19 cellular contexts compared by ENCODE assay signal in genomic region chr14:92570863-92571262, GRCh38. TPM values are rescaled to one million over a fixed set of nuclear protein-coding genes. Genes with fewer than 3 reads are reported as not detected.
A peak's percentile ranks its signal among the peaks of the same experiment; 100 is the strongest.
DNase-seq lines count a peak whose midpoint lies in the region; ATAC-seq, FAIRE-seq and TF ChIP-seq lines count a peak whose summit lies in the region.
"Had no signal": no experiment of that assay in that cellular context is flagged by ENCODE, and none has a peak within 500 bp of the region (broad histone marks: within the 10 kb centered on the region; RNA-seq: fewer than 3 reads in every experiment).

No MANE protein-coding gene starts in this region.

- TF ChIP-seq EP300 in HepG2 (IDR thresholded peaks at IDR 0.05; ENCODE audit: low read depth in 2 of 2, low read length in 2 of 2) (no peak), HepG2 (CRISPR knock-in tag; IDR thresholded peaks at IDR 0.05; ENCODE audit: borderline replicate concordance) (no peak)

- no peak overlapping the region for H3K27ac ChIP-seq in CD8-positive, alpha-beta T cell (ENCODE audit: low read depth, low read length)
- H3K27ac ChIP-seq in HepG2 (ENCODE audit: extremely low read length, insufficient read depth, low read length), result peak overlapping the region; percentile 52
- H3K27ac ChIP-seq in rectal smooth muscle tissue (ENCODE audit: low read depth, low read length), result peak overlapping the region; percentile 73
- H3K27ac ChIP-seq: RWPE1 had no signal

- no peak for FAIRE-seq in HepG2 (lab: Jason Lieb, UNC)

- no peak overlapping the region for H3K4me3 Mint-ChIP-seq in CD8-positive, alpha-beta T cell
- H3K4me3 Mint-ChIP-seq in activated CD8-positive, alpha-beta T cell treated with anti-CD3 and anti-CD28 coated beads for 36 hours, result no peak overlapping the region

- H3K4me2 ChIP-seq in HepG2 (ENCODE audit: low read depth, low read length), result no peak overlapping the region

- peak overlapping the region; percentile 65 for H3K27ac Mint-ChIP-seq in CD8-positive, alpha-beta T cell
- peak overlapping the region; percentile 95 for H3K27ac Mint-ChIP-seq in activated CD8-positive, alpha-beta T cell treated with anti-CD3 and anti-CD28 coated beads for 36 hours

- no peaks in the 10 kb centered on the region for H3K36me3 ChIP-seq in CD8-positive, alpha-beta T cell (ENCODE audit: insufficient read depth, low read length)
- H3K36me3 ChIP-seq in HepG2 (replicated peaks in 1 of 2; ENCODE audit: control insufficient read depth in 1 of 2, insufficient read depth in 2 of 2, low read length in 2 of 2) (peaks cover 3 to 14% of the 10 kb centered on the region in 2 experiments; a peak in 4 of 5 replicates), rectal smooth muscle tissue (ENCODE audit: control insufficient read depth, insufficient read depth, low read length) (no peaks in the 10 kb centered on the region)

- WGBS in HepG2 (ENCODE audit: low lambda C conversion rate), result 61% methylated on average over 5 of the region's 5 CpGs

- intact Hi-C loops in CD8-positive, alpha-beta T cell (cut with DNase I, micrococcal nuclease), result no loop called here
- intact Hi-C loops in activated CD8-positive, alpha-beta T cell treated with anti-CD3 and anti-CD28 coated beads for 36 hours (cut with micrococcal nuclease), result no loop called here
- intact Hi-C loops in HepG2 (cut with micrococcal nuclease; ENCODE audit: unreplicated experiment), result no loop called here

- POLR2A ChIA-PET in CD8-positive, alpha-beta T cell (lab: Charles Lee), result interaction anchor here (2.9 kb wide), 1 partner anchor 11 kb away, joined by 11 read pairs; no protein-coding TSS in a partner anchor
- POLR2A ChIA-PET in activated CD8-positive, alpha-beta T cell treated with anti-CD3 and anti-CD28 coated beads for 36 hours (lab: Charles Lee), result no interaction called here
- POLR2A ChIA-PET in HepG2 (lab: Yijun Ruan, JAX), result interaction anchor here (1.0 kb wide), 1 partner anchor 14 kb away, joined by 3 read pairs; no protein-coding TSS in a partner anchor

- no TSS peak for BruUV-seq in HepG2 (replicated peaks; lab: Mats Ljungman, UMichigan)

- TF ChIP-seq CTCF in CD8-positive, alpha-beta T cell (IDR thresholded peaks at IDR 0.05), result no peak
- TF ChIP-seq CTCF in activated CD8-positive, alpha-beta T cell treated with anti-CD3 and anti-CD28 coated beads for 36 hours (IDR thresholded peaks at IDR 0.05), result no peak
- no peak for TF ChIP-seq CTCF in HepG2 (CRISPR knock-in tag; IDR thresholded peaks at IDR 0.05)

- no peaks in the 10 kb centered on the region for H3K27me3 ChIP-seq in CD8-positive, alpha-beta T cell (ENCODE audit: insufficient read depth, low read length)
- H3K27me3 ChIP-seq in HepG2 (ENCODE audit: control insufficient read depth in 1 of 2, insufficient read depth in 2 of 2, low read length in 2 of 2), result no peaks in the 10 kb centered on the region
- H3K27me3 ChIP-seq in rectal smooth muscle tissue (ENCODE audit: control insufficient read depth, insufficient read depth, low read length), result no peaks in the 10 kb centered on the region

- H3K4me1 Mint-ChIP-seq in CD8-positive, alpha-beta T cell (ENCODE audit: low read depth), result peaks cover 72% of the 10 kb centered on the region
- H3K4me1 Mint-ChIP-seq in activated CD8-positive, alpha-beta T cell treated with anti-CD3 and anti-CD28 coated beads for 36 hours (ENCODE audit: low read depth), result peaks cover 70% of the 10 kb centered on the region

- in situ Hi-C loops in HepG2 (cut with HindIII; ENCODE audit: extremely low pct_ligation_motif_present, low pct_unique_long_range_greater_than_20kb), result no loop called here

- no peak overlapping the region for H3K9ac ChIP-seq in HepG2 (ENCODE audit: insufficient read depth, low read depth, low read length)
- H3K9ac ChIP-seq in rectal smooth muscle tissue (ENCODE audit: low read length), result no peak overlapping the region

- H3K4me1 ChIP-seq in CD8-positive, alpha-beta T cell (ENCODE audit: insufficient read depth, low read length), result peaks cover 34% of the 10 kb centered on the region
- H3K4me1 ChIP-seq in HepG2 (ENCODE audit: insufficient read depth, low read length) (peaks cover 22% of the 10 kb centered on the region), rectal smooth muscle tissue (ENCODE audit: control insufficient read depth, insufficient read depth, low read length) (peaks cover 19% of the 10 kb centered on the region)

- H3K9me3 ChIP-seq in CD8-positive, alpha-beta T cell (ENCODE audit: low read length), result no peaks in the 10 kb centered on the region
- H3K9me3 ChIP-seq in HepG2 (ENCODE audit: low read length), result peaks cover 8% of the 10 kb centered on the region; the same call in 1 of the 2 replicates

- H2AFZ ChIP-seq in HepG2 (ENCODE audit: low read length), result no peak overlapping the region

- no peaks in the 10 kb centered on the region for H3K27me3 Mint-ChIP-seq in CD8-positive, alpha-beta T cell (ENCODE audit: low read depth)
- H3K27me3 Mint-ChIP-seq in activated CD8-positive, alpha-beta T cell treated with anti-CD3 and anti-CD28 coated beads for 36 hours, result no peaks in the 10 kb centered on the region

- no peak overlapping the region for H3K4me3 ChIP-seq in CD8-positive, alpha-beta T cell (ENCODE audit: low read depth, low read length)
- H3K4me3 ChIP-seq in HepG2 (replicated peaks in 1 of 3; ENCODE audit: insufficient read depth in 1 of 3, low read depth in 2 of 3, low read length in 3 of 3), result no peak overlapping the region
- no peak overlapping the region for H3K4me3 ChIP-seq in rectal smooth muscle tissue (ENCODE audit: low read length)

- no peaks in the 10 kb centered on the region for H4K20me1 ChIP-seq in HepG2 (ENCODE audit: insufficient read depth, low read length)

- H3K36me3 Mint-ChIP-seq in CD8-positive, alpha-beta T cell, result peaks cover 15% of the 10 kb centered on the region
- peaks cover 62% of the 10 kb centered on the region for H3K36me3 Mint-ChIP-seq in activated CD8-positive, alpha-beta T cell treated with anti-CD3 and anti-CD28 coated beads for 36 hours (ENCODE audit: low read depth)

- no peak for DNase-seq in CD8-positive, alpha-beta T cell
- peak; percentile 0 for DNase-seq in activated CD8-positive, alpha-beta T cell treated with anti-CD3 and anti-CD28 coated beads for 36 hours
- no peak for DNase-seq in HepG2 (ENCODE audit: low spot score)
- no peak for DNase-seq in NCI-H1048 (lab: John Stamatoyannopoulos, UW)
- DNase-seq in activated CD8-positive, alpha-beta memory T cell treated with anti-CD3 and anti-CD28 coated beads, Interleukin-2, amount 50 U/mL, for 4 hours, result no peak
- DNase-seq: Calu3, DND-41, GDM1, GOT3, KG1, NCI-H1092 treated with DMSO at 0.1 percent for 48 hours, NCI-H1694, NCI-H2107, NCI-H345, NCI-H526 treated with DMSO at 0.1 percent for 48 hours, OCI-M1 had no signal

- CTCF ChIA-PET in CD8-positive, alpha-beta T cell (lab: Charles Lee), result interaction anchor here (1.3 kb wide), 1 partner anchor 23 kb away, joined by 3 read pairs; no protein-coding TSS in a partner anchor
- CTCF ChIA-PET in activated CD8-positive, alpha-beta T cell treated with anti-CD3 and anti-CD28 coated beads for 36 hours (lab: Charles Lee), result interaction anchor here (0.9 kb wide), 1 partner anchor 115 kb away, joined by 3 read pairs; no protein-coding TSS in a partner anchor
- CTCF ChIA-PET in HepG2 (lab: Yijun Ruan, JAX; ENCODE audit: low intra/inter-chr PET ratio, low total read pairs), result no interaction called here

- no peak for TF ChIP-seq RAD21 in HepG2 (CRISPR knock-in tag; IDR thresholded peaks at IDR 0.05)

- H3K79me2 ChIP-seq in HepG2 (ENCODE audit: insufficient read depth, low read length), result no peaks in the 10 kb centered on the region

- no peak for TF ChIP-seq POLR2A in HepG2 (IDR thresholded peaks at IDR 0.05; ENCODE audit: insufficient read depth in 1 of 2, low read depth in 2 of 2, low read length in 2 of 2)

- peaks cover 7% of the 10 kb centered on the region for H3K9me3 Mint-ChIP-seq in CD8-positive, alpha-beta T cell
- H3K9me3 Mint-ChIP-seq in activated CD8-positive, alpha-beta T cell treated with anti-CD3 and anti-CD28 coated beads for 36 hours, result peaks cover 15% of the 10 kb centered on the region

- ATAC-seq in CD8-positive, alpha-beta T cell, result no peak
- no peak for ATAC-seq in activated CD8-positive, alpha-beta T cell treated with anti-CD3 and anti-CD28 coated beads for 36 hours
- ATAC-seq in HepG2, result peak; percentile 47; the same call in 2 of the 3 replicates
- no peak for ATAC-seq in GM21423 (IDR thresholded peaks at IDR 0.05; ENCODE audit: unreplicated experiment)

RNA-seq across cellular contexts. Expression of gene RIN3, which starts 57.3 kb away (rescaled TPM):
- total RNA-seq in CD8-positive, alpha-beta T cell, result 10 to 100 TPM; 82.4 to 82.7 TPM
- 10 to 100 TPM; 61.3 to 62.4 TPM for total RNA-seq in activated CD8-positive, alpha-beta T cell treated with anti-CD3 and anti-CD28 coated beads for 36 hours
- 2.3 and 2.9 TPM in 2 replicates for total RNA-seq in HepG2 (2016; rRNA removed; fragmentation: Illumina TruSeq; extraction: Trizol)
- total RNA-seq in HepG2 (2016; cell fraction: cytosol; rRNA removed; fragmentation: Illumina TruSeq; extraction: Trizol; ENCODE audit: low read depth), result 2.3 and 2.7 TPM in 2 replicates
- total RNA-seq in HepG2 (2016; cell fraction: insoluble cytoplasmic fraction; rRNA removed; fragmentation: Illumina TruSeq; extraction: Trizol), result 2.0 and 2.8 TPM in 2 replicates
- total RNA-seq in HepG2 (2016; cell fraction: membrane; rRNA removed; fragmentation: Illumina TruSeq; extraction: Trizol), result 4.4 and 4.7 TPM in 2 replicates
- 5.1 and 7.2 TPM in 2 replicates for total RNA-seq in HepG2 (2016; cell fraction: nucleus; rRNA removed; fragmentation: Illumina TruSeq; extraction: Trizol)
- 3.5 and 3.6 TPM in 2 replicates for polyA plus RNA-seq in HepG2 (2011; rRNA removed)
- polyA plus RNA-seq in HepG2 (2011; cell fraction: cytosol; rRNA removed), result 1.6 and 2.1 TPM in 2 replicates
- polyA plus RNA-seq in HepG2 (2011; cell fraction: nucleus; rRNA removed), result 7.0 TPM in 2 replicates
- 5.6 and 6.5 TPM in 2 replicates for polyA plus RNA-seq in HepG2 (2012)
- 6.3 and 6.8 TPM in 2 replicates for polyA plus RNA-seq in HepG2 (2016; cell fraction: cytosol; fragmentation: Illumina TruSeq; extraction: Trizol; ENCODE audit: low read depth)
- 7.0 and 10.5 TPM in 2 replicates for polyA plus RNA-seq in HepG2 (2016; cell fraction: insoluble cytoplasmic fraction; fragmentation: Illumina TruSeq; extraction: Trizol; ENCODE audit: low read depth)
- 9.8 and 10.5 TPM in 2 replicates for polyA plus RNA-seq in HepG2 (2016; cell fraction: membrane; fragmentation: Illumina TruSeq; extraction: Trizol; ENCODE audit: low read depth)
- 11.7 and 11.9 TPM in 2 replicates for polyA plus RNA-seq in HepG2 (2016; cell fraction: nucleus; fragmentation: Illumina TruSeq; extraction: Trizol; ENCODE audit: insufficient read depth, low read depth)
- 5.5 TPM in 1 of 2 replicates, not detected in the other for polyA minus RNA-seq in HepG2 (2011; rRNA and poly(A)+ RNA removed; ENCODE audit: low replicate concordance)
- polyA minus RNA-seq in HepG2 (2011; cell fraction: cytosol; rRNA and poly(A)+ RNA removed), result 4.6 and 4.9 TPM in 2 replicates
- 8.0 and 9.7 TPM in 2 replicates for polyA minus RNA-seq in HepG2 (2011; cell fraction: nucleus; rRNA and poly(A)+ RNA removed)

Comparison
In these comparisons a context has a peak if more than half of its experiments do, and no peak if none do; other contexts are left out.
1. RNA of gene RIN3, which starts 57.3 kb away (total RNA-seq): 82.4 to 82.7 TPM in CD8-positive, alpha-beta T cell and 61.3 to 62.4 TPM in activated CD8-positive, alpha-beta T cell treated with anti-CD3 and anti-CD28 coated beads for 36 hours; 2.0 to 7.2 TPM in HepG2; every median in the first group is over 4 times any median in the second.